15 cellular contexts compared by ENCODE assay signal in the genomic region with DNA sequence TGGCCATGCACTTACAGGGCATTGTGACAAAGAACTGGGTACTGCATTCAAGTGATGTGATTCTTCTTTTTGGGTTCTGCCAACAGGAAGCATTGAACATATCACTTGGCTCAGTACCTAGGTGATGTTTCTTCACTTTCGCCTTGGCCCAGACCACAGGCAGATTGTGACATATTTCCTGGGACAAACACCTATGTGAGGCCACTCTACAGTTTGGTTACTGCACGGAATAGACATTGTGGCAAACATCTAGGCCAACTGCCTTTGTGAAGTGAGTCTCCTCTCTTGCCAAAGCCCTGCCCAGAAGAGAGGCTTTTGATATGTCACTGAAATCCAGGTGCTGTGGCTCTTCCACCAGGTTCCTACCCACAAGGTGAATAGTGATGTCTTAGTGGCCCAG. TPM values are rescaled to one million over a fixed set of nuclear protein-coding genes. Genes with fewer than 3 reads are reported as not detected.
"Had no signal": no experiment of that assay in that cellular context is flagged by ENCODE, and none has a peak within 500 bp of the region (broad histone marks: within the 10 kb centered on the region; RNA-seq: fewer than 3 reads in every experiment).

No MANE protein-coding gene starts in this region.

RNA-seq across cellular contexts. Expression of gene BPY2, which starts 14.4 kb away (rescaled TPM):
- total RNA-seq: activated B cell treated with CpG ODN at 0.5 μM for 24 hours; activated CD4-positive, alpha-beta memory T cell treated with anti-CD3 and anti-CD28 coated beads for 36 hours; activated CD4-positive, alpha-beta memory T cell treated with anti-CD3 and anti-CD28 coated beads, Interleukin-2, amount 10 ng/mL, durations not matched to agents 7 days and 5 days; activated CD4-positive, alpha-beta T cell treated with anti-CD3 and anti-CD28 coated beads for 36 hours; activated CD4-positive, alpha-beta T cell treated with anti-CD3 and anti-CD28 coated beads, Interleukin-2, amount 10 ng/mL, durations not matched to agents 24 days and 14 days; activated CD4-positive, alpha-beta T cell treated with anti-CD3 and anti-CD28 coated beads, Interleukin-2, amount 10 ng/mL, durations not matched to agents 7 days and 5 days; activated CD8-positive, alpha-beta memory T cell treated with anti-CD3 and anti-CD28 coated beads for 36 hours; activated CD8-positive, alpha-beta memory T cell treated with anti-CD3 and anti-CD28 coated beads, Interleukin-2, amount 10 ng/mL, durations not matched to agents 7 days and 5 days; activated CD8-positive, alpha-beta T cell treated with anti-CD3 and anti-CD28 coated beads for 36 hours; activated CD8-positive, alpha-beta T cell treated with anti-CD3 and anti-CD28 coated beads, Interleukin-2, amount 10 ng/mL, durations not matched to agents 7 days and 5 days; T-cell; T-helper 1 cell treated with Interleukin-12 subunit alpha and Interleukin-12 subunit beta and Interleukin-4 antibody, amounts not matched to agents 30 ng/mL and 1 ng/mL, for 36 hours; T-helper 17 cell; T-helper 2 cell treated with Interferon-gamma antibody and Interleukin-4, amounts not matched to agents 100 ng/mL and 5 ng/mL, for 36 hours; WTC11 had no signal
